Comparison of ENCODE assay signal across 19 cellular contexts in genomic region chr20:48419173-48419572, GRCh38.
"Had no signal": no experiment of that assay in that cellular context is flagged by ENCODE, and none has a peak within 500 bp of the region (broad histone marks: within the 10 kb centered on the region; RNA-seq: fewer than 3 reads in every experiment).

No MANE protein-coding gene starts in this region.

- ATAC-seq: foreskin keratinocyte, gastroesophageal sphincter, heart left ventricle, left colon, left lung, left ventricle myocardium superior, lower lobe of right lung, mucosa of descending colon had no signal

- H3K9me3 Mint-ChIP-seq: immature natural killer cell, mesothelial cell of epicardium had no signal

- DNase-seq: dermis blood vessel endothelial cell; dorsolateral prefrontal cortex; effector CD4-positive, alpha-beta T cell; effector memory CD4-positive, alpha-beta T cell; foreskin keratinocyte; heart left ventricle; hypothalamus; immature natural killer cell; islet precursor cell; kidney; kidney glomerular epithelial cell; left colon; left lung; left ventricle myocardium superior; lower lobe of right lung; mesenchymal stem cell; mucosa of descending colon had no signal

- H3K4me3 Mint-ChIP-seq: immature natural killer cell, mesothelial cell of epicardium had no signal

- H3K27ac Mint-ChIP-seq: immature natural killer cell, mesothelial cell of epicardium had no signal

- H3K36me3 Mint-ChIP-seq: immature natural killer cell, mesothelial cell of epicardium had no signal

- H3K4me1 Mint-ChIP-seq: immature natural killer cell had no signal
